ENCODE assay signal across 8 cellular contexts in genomic region chr6:166957087-166957804, GRCh38. TPM values are rescaled to one million over a fixed set of nuclear protein-coding genes. Genes with fewer than 3 reads are reported as not detected.
DNase-seq lines count a peak whose midpoint lies in the region; ATAC-seq and TF ChIP-seq lines count a peak whose summit lies in the region.

No MANE protein-coding gene starts in this region.

- no peaks in the 10 kb centered on the region for H3K27me3 ChIP-seq in CD4-positive, alpha-beta memory T cell (ENCODE audit: insufficient read depth, low read length)
- H3K27me3 ChIP-seq in RWPE2 (ENCODE audit: insufficient read depth, poor library complexity, severe bottlenecking) (no peaks in the 10 kb centered on the region), spleen (replicated peaks in 1 of 7) (no peaks in the 10 kb centered on the region)

- peak overlapping the region; percentile 92 for H3K27ac ChIP-seq in CD4-positive, alpha-beta memory T cell (ENCODE audit: low read depth, low read length)
- H3K27ac ChIP-seq in RWPE2 (ENCODE audit: poor library complexity, severe bottlenecking): no peak overlapping the region
- peak overlapping the region; percentile 94 to 100 (median 98) for H3K27ac ChIP-seq in spleen

- TF ChIP-seq CTCF in RWPE2 (IDR thresholded peaks at IDR 0.05; ENCODE audit: poor library complexity, severe bottlenecking) (no peak), spleen (IDR thresholded peaks at IDR 0.05 in 8 of 11, conservative IDR thresholded peaks at IDR 0.05 in 3 of 11) (peak in 1 of 11 experiments; percentile 3)

- peak overlapping the region; percentile 43 to 95 for H3K4me3 ChIP-seq in CD4-positive, alpha-beta memory T cell (ENCODE audit: low read length in 2 of 2)
- H3K4me3 ChIP-seq in RWPE2 (ENCODE audit: severe bottlenecking) (peak overlapping the region; percentile 61), iPS-18c (ENCODE audit: insufficient read depth, low read depth, low read length) (peak overlapping the region; percentile 88), spleen (peak overlapping the region; percentile 95 to 100 (median 99))

- POLR2A ChIA-PET in CD4-positive, alpha-beta memory T cell (lab: Charles Lee; ENCODE audit: partially characterized antibody): interaction anchor here (0.9 to 11.1 kb wide), 24 partner anchors 10 to 540 kb away, joined by 3 to 263 read pairs (median 6); partner anchors contain the start of gene CEP43

- DNase-seq in CD4-positive, alpha-beta memory T cell: peak; percentile 40 to 74 (median 44)
- DNase-seq in RWPE2 (ENCODE audit: low spot score) (no peak), astrocyte of the hippocampus (ENCODE audit: low read depth, low spot score) (peak; percentile 16), spleen (peak; percentile 93), 8988T (no peak)

- peaks cover 51 to 72% (median 60%) of the 10 kb centered on the region in 4 donors for H3K4me1 Mint-ChIP-seq in CD4-positive, alpha-beta memory T cell

- 6 to 17% (median 11%) methylated on average over 12 to 26 of the region's 26 CpGs for WGBS in spleen, 5 donors

- peak overlapping the region; percentile 94 to 98 (median 96) for H3K27ac Mint-ChIP-seq in CD4-positive, alpha-beta memory T cell

- peaks cover 4% of the 10 kb centered on the region for H3K36me3 ChIP-seq in CD4-positive, alpha-beta memory T cell (ENCODE audit: insufficient read depth, low read length)
- H3K36me3 ChIP-seq in RWPE2 (ENCODE audit: low read depth) (no peaks in the 10 kb centered on the region), spleen (peaks cover 0 to 24% (median 0%) of the 10 kb centered on the region in 6 donors)

- H3K36me3 Mint-ChIP-seq in CD4-positive, alpha-beta memory T cell: peaks cover 24 to 26% of the 10 kb centered on the region in 2 donors

- TF ChIP-seq POLR2A in GM19193 (IDR thresholded peaks at IDR 0.05; ENCODE audit: extremely low read depth, insufficient read depth, insufficient read length) (peak; percentile 47), spleen (IDR thresholded peaks at IDR 0.05) (no peak)

- ATAC-seq in HG03196 (IDR thresholded peaks at IDR 0.05; ENCODE audit: unreplicated experiment) (peak; percentile 47), RWPE2 (ENCODE audit: low read depth) (peak; percentile 17; the same call in 2 of the 3 replicates)

- H3K27me3 Mint-ChIP-seq in CD4-positive, alpha-beta memory T cell: no peaks in the 10 kb centered on the region

- H3K9me3 ChIP-seq in CD4-positive, alpha-beta memory T cell (ENCODE audit: control insufficient read depth in 1 of 2, low read length in 2 of 2): no peaks in the 10 kb centered on the region
- H3K9me3 ChIP-seq in RWPE2 (ENCODE audit: severe bottlenecking) (no peaks in the 10 kb centered on the region), iPS-18c (ENCODE audit: control insufficient read depth, insufficient read depth, low read length) (no peaks in the 10 kb centered on the region), spleen (no peaks in the 10 kb centered on the region)

- H3K4me3 Mint-ChIP-seq in CD4-positive, alpha-beta memory T cell: peak overlapping the region; percentile 91 to 100 (median 97)

- CTCF ChIA-PET in CD4-positive, alpha-beta memory T cell (lab: Charles Lee; ENCODE audit: partially characterized antibody): interaction anchor here (1.0 to 11.7 kb wide), 7 partner anchors 11 to 170 kb away, joined by 3 to 244 read pairs (median 5); no protein-coding TSS in a partner anchor

- intact Hi-C loops in CD4-positive, alpha-beta memory T cell (cut with micrococcal nuclease): loop anchor here (1.0 to 10.0 kb wide), 6 partner anchors 32 to 542 kb away; partner anchors contain the start of genes CEP43 and RPS6KA2
- intact Hi-C loops in spleen (cut with DNase I; ENCODE audit: low total_unique reads): no loop called here

- H3K4me1 ChIP-seq in CD4-positive, alpha-beta memory T cell (ENCODE audit: insufficient read depth, low read length): peaks cover 61% of the 10 kb centered on the region
- H3K4me1 ChIP-seq in RWPE2 (ENCODE audit: insufficient read depth, poor library complexity, severe bottlenecking) (no peaks in the 10 kb centered on the region), spleen (peaks cover 22 to 80% (median 70%) of the 10 kb centered on the region in 6 donors)

- H3K9me3 Mint-ChIP-seq in CD4-positive, alpha-beta memory T cell: peaks cover 0 to 7% (median 0%) of the 10 kb centered on the region in 8 donors

RNA-seq across cellular contexts. Expression of gene RNASET2, which starts 0.9 kb away (rescaled TPM):
- total RNA-seq in CD4-positive, alpha-beta memory T cell: 100 to 1,000 TPM; 296 to 306 TPM
- polyA plus RNA-seq in CD4-positive, alpha-beta memory T cell: 100 to 1,000 TPM; 544 to 586 TPM
- 100 to 1,000 TPM; 264 to 676 (median 373) TPM for total RNA-seq in spleen
- polyA plus RNA-seq in spleen: 100 to 1,000 TPM; 242 to 392 (median 245) TPM

RNA-seq across cellular contexts. Expression of gene CEP43, which starts 42.0 kb away (rescaled TPM):
- 10 to 100 TPM; 19.5 to 24.9 TPM for total RNA-seq in CD4-positive, alpha-beta memory T cell
- 1 to 10 TPM; 4.1 to 4.4 TPM for polyA plus RNA-seq in CD4-positive, alpha-beta memory T cell
- 10 to 100 TPM; 13.1 to 21.8 (median 17.7) TPM for total RNA-seq in spleen
- 10 to 100 TPM in 1 of 3 donors, 1 to 10 TPM in 2; 9.0 to 10.6 (median 9.0) TPM for polyA plus RNA-seq in spleen

Comparison
In these comparisons a context has a peak if more than half of its experiments do, and no peak if none do; other contexts are left out.
1. DNase-seq: peak in CD4-positive, alpha-beta memory T cell (5 of 5), astrocyte of the hippocampus (single experiment) and spleen (single experiment); none in RWPE2 (single experiment) and 8988T (single experiment).
2. Peak in every context shown above with its lines, with median percentiles within 50 percentile points of each other: H3K4me3 ChIP-seq.